ENCODE assay signal across 27 cellular contexts in genomic region chr17:1119924-1120323, GRCh38.
"Had no signal": no experiment of that assay in that cellular context is flagged by ENCODE, and none has a peak within 500 bp of the region (broad histone marks: within the 10 kb centered on the region; RNA-seq: fewer than 3 reads in every experiment).

No MANE protein-coding gene starts in this region.

- DNase-seq: hippocampal formation; kidney; left colon; left lung; lower lobe of right lung; mammary epithelial cell; mesenchymal stem cell; nucleus accumbens; pancreas; posterior cingulate gyrus; retina; stimulated activated CD4-positive, alpha-beta T cell treated with anti-CD3 and anti-CD28 coated beads, Interleukin-1b, Interleukin-23, amount 100 ng/mL, for 48 hours; stimulated activated CD4-positive, alpha-beta T cell treated with anti-CD3 and anti-CD28 coated beads, Interleukin-2, amount 100 ng/mL, for 48 hours; stimulated activated CD4-positive, alpha-beta T cell treated with anti-CD3 and anti-CD28 coated beads, Interleukin-4, amount 100 ng/mL, for 4 hours; stimulated activated CD8-positive, alpha-beta memory T cell treated with anti-CD3 and anti-CD28 coated beads, Interleukin-4, amount 100 ng/mL, for 48 hours; stimulated activated naive CD4-positive, alpha-beta T cell; tibial artery; trophoblast cell; upper lobe of right lung had no signal

- H3K4me3 Mint-ChIP-seq: nephron; neural crest cell; stimulated activated naive CD8-positive, alpha-beta T cell treated with anti-CD3 and anti-CD28 coated beads, Interleukin-15, Interleukin-2, amounts not matched to agents 100 ng/mL and 50 ng/mL, for 24 hours had no signal

- H3K27ac Mint-ChIP-seq: nephron; stimulated activated naive CD8-positive, alpha-beta T cell treated with anti-CD3 and anti-CD28 coated beads, Interleukin-15, Interleukin-2, amounts not matched to agents 100 ng/mL and 50 ng/mL, for 24 hours had no signal

- H3K27me3 ChIP-seq: left lung, pancreas, suprapubic skin, tibial artery, upper lobe of right lung had no signal

- H3K27me3 Mint-ChIP-seq: stimulated activated naive CD8-positive, alpha-beta T cell treated with anti-CD3 and anti-CD28 coated beads, Interleukin-15, Interleukin-2, amounts not matched to agents 100 ng/mL and 50 ng/mL, for 24 hours had no signal

- H3K36me3 ChIP-seq: lower lobe of right lung, pancreas, prostate gland, suprapubic skin, thoracic aorta, upper lobe of right lung had no signal

- H3K4me3 ChIP-seq: left lung, lower lobe of right lung, pancreas, prostate gland, smooth muscle cell, suprapubic skin, thoracic aorta, tibial artery, upper lobe of right lung had no signal

- H3K4me2 ChIP-seq: smooth muscle cell had no signal

- H3K4me1 ChIP-seq: prostate gland had no signal

- H3K27ac ChIP-seq: left lung, lower lobe of right lung, pancreas, prostate gland, suprapubic skin, thoracic aorta, tibial artery had no signal

- ATAC-seq: left colon, left lung, lower lobe of right lung, pancreas, right cardiac atrium, upper lobe of right lung had no signal

- H3K9me3 Mint-ChIP-seq: nephron; neural crest cell; stimulated activated naive CD8-positive, alpha-beta T cell treated with anti-CD3 and anti-CD28 coated beads, Interleukin-15, Interleukin-2, amounts not matched to agents 100 ng/mL and 50 ng/mL, for 24 hours had no signal

- H3K9me3 ChIP-seq: left lung, lower lobe of right lung, pancreas, prostate gland, suprapubic skin, thoracic aorta, tibial artery, upper lobe of right lung had no signal
